In the genomic region with DNA sequence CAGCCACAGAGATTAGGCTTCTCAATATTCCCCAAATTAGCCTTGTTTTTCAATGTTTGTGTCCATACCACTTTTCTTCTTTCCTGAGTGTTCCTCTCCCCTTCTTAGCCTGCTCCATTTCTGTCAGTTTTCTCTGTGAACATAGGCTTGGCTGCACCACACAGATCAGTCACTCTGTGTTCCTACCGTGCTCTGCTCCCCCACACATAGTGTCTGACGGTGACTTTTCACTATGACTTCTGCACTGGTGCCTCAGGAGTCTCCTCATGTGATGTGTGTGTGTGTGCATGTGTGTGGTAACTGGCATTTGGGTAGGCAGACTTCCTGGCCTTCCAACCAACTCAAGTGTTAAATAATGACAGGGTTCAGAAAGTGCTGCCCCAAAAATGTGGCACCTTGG, we compare ENCODE assay signal across 12 cellular contexts. TPM values are rescaled to one million over a fixed set of nuclear protein-coding genes. Genes with fewer than 3 reads are reported as not detected.
DNase-seq lines count a peak whose midpoint lies in the region; ATAC-seq and TF ChIP-seq lines count a peak whose summit lies in the region.
"Had no signal": no experiment of that assay in that cellular context is flagged by ENCODE, and none has a peak within 500 bp of the region (broad histone marks: within the 10 kb centered on the region; RNA-seq: fewer than 3 reads in every experiment).

No MANE protein-coding gene starts in this region.

- no peaks in the 10 kb centered on the region for H3K27me3 ChIP-seq in H7 (ENCODE audit: control insufficient read depth, insufficient read depth, low read length)
- H3K27me3 ChIP-seq in Loucy (ENCODE audit: insufficient read depth, low read length, poor library complexity, severe bottlenecking) = no peaks in the 10 kb centered on the region
- H3K27me3 ChIP-seq in spleen (replicated peaks in 1 of 7) = no peaks in the 10 kb centered on the region
- no peaks in the 10 kb centered on the region for H3K27me3 ChIP-seq in MM.1S (replicated peaks; ENCODE audit: insufficient read depth, low read length)
- H3K27me3 ChIP-seq: dorsolateral prefrontal cortex, foreskin keratinocyte, suprapubic skin had no signal

- intact Hi-C loops in spleen (cut with DNase I; ENCODE audit: low total_unique reads) = no loop called here

- no peaks in the 10 kb centered on the region for H4K20me1 ChIP-seq in Loucy (ENCODE audit: insufficient read depth, low read length, poor library complexity, severe bottlenecking)
- H4K20me1 ChIP-seq in MM.1S (ENCODE audit: insufficient read depth, low read length) = no peaks in the 10 kb centered on the region

- peak; percentile 64 for ATAC-seq in GM18867 (IDR thresholded peaks at IDR 0.05; ENCODE audit: unreplicated experiment)

- 37 to 58% (median 51%) methylated on average over 2 of the region's 2 CpGs for WGBS in spleen, 5 donors

- no peak overlapping the region for H3K4me3 ChIP-seq in H7 (ENCODE audit: insufficient read depth, low read depth, low read length)
- H3K4me3 ChIP-seq in Loucy (ENCODE audit: low read length, poor library complexity, severe bottlenecking) = no peak overlapping the region
- no peak overlapping the region for H3K4me3 ChIP-seq in spleen
- H3K4me3 ChIP-seq in MM.1S (ENCODE audit: low read length) = no peak overlapping the region
- H3K4me3 ChIP-seq: dorsolateral prefrontal cortex, suprapubic skin had no signal

- DNase-seq in H7 (peak; percentile 10), kidney tubule cell (ENCODE audit: low spot score) (peak; percentile 43), spleen (no peak), MM.1S (no peak), SKM-1 (lab: John Stamatoyannopoulos, UW; ENCODE audit: unreplicated experiment) (no peak)
- DNase-seq: CD4-positive, CD25-positive, alpha-beta regulatory T cell; foreskin keratinocyte; T1000 had no signal

- no peak for TF ChIP-seq POLR2A in spleen (IDR thresholded peaks at IDR 0.05)

- H3K79me2 ChIP-seq in Loucy (ENCODE audit: insufficient read depth, low read length) (no peaks in the 10 kb centered on the region), MM.1S (ENCODE audit: low read length) (no peaks in the 10 kb centered on the region)

- H3K27ac ChIP-seq in spleen (no peak overlapping the region), MM.1S (ENCODE audit: low read length) (no peak overlapping the region)
- H3K27ac ChIP-seq: foreskin keratinocyte, suprapubic skin had no signal

- no peak overlapping the region for H3K4me2 ChIP-seq in Loucy (ENCODE audit: low read depth, low read length, poor library complexity, severe bottlenecking)
- no peak overlapping the region for H3K4me2 ChIP-seq in MM.1S (ENCODE audit: low read depth, low read length)

- H2AFZ ChIP-seq in Loucy (ENCODE audit: low read length) (peak overlapping the region; percentile 85), MM.1S (ENCODE audit: low read length) (no peak overlapping the region)

- H3F3A ChIP-seq in Loucy (ENCODE audit: low read depth) (no peaks in the 10 kb centered on the region), MM.1S (ENCODE audit: insufficient read depth, low read length) (no peaks in the 10 kb centered on the region)

- H3K9me2 ChIP-seq in Loucy (replicated peaks; ENCODE audit: low read depth, low read length) (no peaks in the 10 kb centered on the region), MM.1S (replicated peaks; ENCODE audit: insufficient read depth, low read length) (no peaks in the 10 kb centered on the region)

- H3K4me1 ChIP-seq in Loucy (ENCODE audit: insufficient read depth, low read length, poor library complexity, severe bottlenecking) = peaks cover 8% of the 10 kb centered on the region
- peaks cover 0 to 16% (median 0%) of the 10 kb centered on the region in 6 donors for H3K4me1 ChIP-seq in spleen
- no peaks in the 10 kb centered on the region for H3K4me1 ChIP-seq in MM.1S (ENCODE audit: low read length)
- H3K4me1 ChIP-seq: foreskin keratinocyte had no signal

- H3K9ac ChIP-seq in Loucy (ENCODE audit: low read depth, low read length, poor library complexity, severe bottlenecking) (no peak overlapping the region), MM.1S (ENCODE audit: low read length) (no peak overlapping the region)

- H3K9me3 ChIP-seq in Loucy (ENCODE audit: insufficient read depth, low read depth, low read length) = no peaks in the 10 kb centered on the region
- no peaks in the 10 kb centered on the region for H3K9me3 ChIP-seq in spleen
- H3K9me3 ChIP-seq in MM.1S (replicated peaks; ENCODE audit: insufficient read depth, low read length) = no peaks in the 10 kb centered on the region
- H3K9me3 ChIP-seq: suprapubic skin had no signal

- no peak for TF ChIP-seq CTCF in Loucy (conservative IDR thresholded peaks at IDR 0.05; ENCODE audit: low read length)
- no peak for TF ChIP-seq CTCF in spleen (IDR thresholded peaks at IDR 0.05 in 8 of 11, conservative IDR thresholded peaks at IDR 0.05 in 3 of 11)
- TF ChIP-seq CTCF in MM.1S (IDR thresholded peaks at IDR 0.05; ENCODE audit: low read length) = no peak

- H3K36me3 ChIP-seq in H7 (replicated peaks; ENCODE audit: control insufficient read depth, insufficient read depth, low read length) (no peaks in the 10 kb centered on the region), Loucy (ENCODE audit: insufficient read depth, low read length) (no peaks in the 10 kb centered on the region), spleen (no peaks in the 10 kb centered on the region), MM.1S (replicated peaks; ENCODE audit: insufficient read depth, low read length) (no peaks in the 10 kb centered on the region)
- H3K36me3 ChIP-seq: suprapubic skin had no signal

RNA-seq across cellular contexts. Expression of gene MYCBP2, which starts 47.9 kb away (rescaled TPM):
- total RNA-seq in H7 (2014; rRNA removed; shearing (Covaris generic)) = 18.3 and 28.6 TPM in 2 replicates
- 100 to 1,000 TPM; 169 to 251 (median 217) TPM for total RNA-seq in spleen
- 10 to 100 TPM; 55.2 to 66.4 (median 61.3) TPM for polyA plus RNA-seq in spleen

Comparison
In these comparisons a context has a peak if more than half of its experiments do, and no peak if none do; other contexts are left out.
1. DNase-seq: peak in H7 (single experiment) and kidney tubule cell (single experiment); none in spleen (single experiment), MM.1S (single experiment) and SKM-1 (single experiment).